Comparison of ENCODE assay signal across 8 cellular contexts in genomic region chr13:49652691-49653305, GRCh38. TPM values are rescaled to one million over a fixed set of nuclear protein-coding genes. Genes with fewer than 3 reads are reported as not detected.
DNase-seq lines count a peak whose midpoint lies in the region; ATAC-seq and TF ChIP-seq lines count a peak whose summit lies in the region.

No MANE protein-coding gene starts in this region.

- peaks cover 0 to 6% of the 10 kb centered on the region in 2 donors for H3K4me1 ChIP-seq in lung (ENCODE audit: control insufficient read depth in 2 of 2, insufficient read depth in 2 of 2, low read length in 2 of 2)

- H3K27me3 ChIP-seq in H7 (ENCODE audit: control insufficient read depth, insufficient read depth, low read length) (no peaks in the 10 kb centered on the region), lung (ENCODE audit: control insufficient read depth, insufficient read depth) (no peaks in the 10 kb centered on the region)

- H3K4me3 Mint-ChIP-seq in MCF 10A (ENCODE audit: unreplicated experiment) = no peak overlapping the region

- H3K4me1 Mint-ChIP-seq in MCF 10A (ENCODE audit: insufficient read depth, unreplicated experiment) = no peaks in the 10 kb centered on the region

- peak; percentile 29 for DNase-seq in COR-L47 (lab: John Stamatoyannopoulos, UW)
- DNase-seq in H7 = peak; percentile 86
- peak; percentile 84 for DNase-seq in NCI-H748 (lab: John Stamatoyannopoulos, UW; ENCODE audit: unreplicated experiment)
- DNase-seq in MCF 10A (ENCODE audit: unreplicated experiment) = peak; percentile 59
- DNase-seq in lung (ENCODE audit: low spot score) = no peak
- DNase-seq in coronary artery (ENCODE audit: low spot score) = no peak

- no peaks in the 10 kb centered on the region for H3K9me3 ChIP-seq in lung (ENCODE audit: control insufficient read depth in 2 of 2, insufficient read depth in 1 of 2, low read length in 1 of 2)

- intact Hi-C loops in MCF 10A (cut with micrococcal nuclease) = loop anchor here (1.0 to 5.0 kb wide), 2 partner anchors 196 to 1420 kb away; no protein-coding TSS in a partner anchor

- H3K27ac ChIP-seq in lung (ENCODE audit: low read depth in 1 of 2, low read length in 1 of 2) (no peak overlapping the region), coronary artery (no peak overlapping the region)

- H3K27me3 Mint-ChIP-seq in MCF 10A (ENCODE audit: insufficient read depth, unreplicated experiment) = no peaks in the 10 kb centered on the region

- H3K36me3 Mint-ChIP-seq in MCF 10A (ENCODE audit: insufficient read depth, unreplicated experiment) = peaks cover 39% of the 10 kb centered on the region

- H3K36me3 ChIP-seq in H7 (replicated peaks; ENCODE audit: control insufficient read depth, insufficient read depth, low read length) = no peaks in the 10 kb centered on the region
- H3K36me3 ChIP-seq in lung (ENCODE audit: control insufficient read depth in 2 of 2, insufficient read depth in 2 of 2, low read length in 2 of 2) = no peaks in the 10 kb centered on the region

- POLR2A ChIA-PET in MCF 10A (lab: Yijun Ruan, JAX) = interaction anchor here (0.6 kb wide), 1 partner anchor 12 kb away, joined by 3 read pairs; no protein-coding TSS in a partner anchor

- H3K27ac Mint-ChIP-seq in MCF 10A (ENCODE audit: low read depth, unreplicated experiment) = no peak overlapping the region

- no TSS peak for BruUV-seq in MCF 10A (replicated peaks; lab: Mats Ljungman, UMichigan)

- peak; percentile 34 for TF ChIP-seq CTCF in MCF 10A (IDR thresholded peaks at IDR 0.05; ENCODE audit: unreplicated experiment)
- peak; percentile 7 for TF ChIP-seq CTCF in lung (IDR thresholded peaks at IDR 0.05; ENCODE audit: control extremely low read depth, extremely low read depth)
- no peak for TF ChIP-seq CTCF in coronary artery (IDR thresholded peaks at IDR 0.05)

- CTCF ChIA-PET in MCF 10A (lab: Yijun Ruan, JAX) = interaction anchor here (0.7 to 1.5 kb wide), 3 partner anchors 136 to 138 kb away, joined by 3 to 4 read pairs (median 4); no protein-coding TSS in a partner anchor

- H3K9me3 Mint-ChIP-seq in MCF 10A (ENCODE audit: unreplicated experiment) = no peaks in the 10 kb centered on the region

- H3K4me3 ChIP-seq in H7 (ENCODE audit: insufficient read depth, low read depth, low read length) (no peak overlapping the region), lung (no peak overlapping the region), coronary artery (no peak overlapping the region)

- 48 to 66% methylated on average over 11 of the region's 11 CpGs for whole genome bisulfite sequencing in lung, 2 donors

- ATAC-seq in lung (ENCODE audit: insufficient read depth, low FRiP score) (no peak), HG02588 (IDR thresholded peaks at IDR 0.05; ENCODE audit: unreplicated experiment) (no peak), HG03457 (IDR thresholded peaks at IDR 0.05; ENCODE audit: unreplicated experiment) (no peak)

RNA-seq across cellular contexts. Expression of gene ARL11, which starts 24.5 kb away (rescaled TPM):
- total RNA-seq in H7 (2014; rRNA removed; shearing (Covaris generic)) = 0.17 and 0.37 TPM in 2 replicates
- total RNA-seq in MCF 10A (2022) (not detected in 2 replicates), lung (1 to 10 TPM; 1.1 to 5.8 TPM)
- polyA plus RNA-seq in lung = 1 to 10 TPM; 3.0 to 8.9 TPM

RNA-seq across cellular contexts. Expression of gene EBPL, which starts 38.5 kb away (rescaled TPM):
- 70.2 and 85.5 TPM in 2 replicates for total RNA-seq in H7 (2014; rRNA removed; shearing (Covaris generic))
- total RNA-seq in MCF 10A (2022) (90.1 and 121 TPM in 2 replicates), lung (10 to 100 TPM; 60.5 to 74.5 TPM)
- 10 to 100 TPM; 65.7 to 92.7 TPM for polyA plus RNA-seq in lung

Comparison
In these comparisons a context has a peak if more than half of its experiments do, and no peak if none do; other contexts are left out.
1. DNase-seq: peak in COR-L47 (single experiment), H7 (single experiment), NCI-H748 (single experiment) and MCF 10A (single experiment); none in lung (single experiment) and coronary artery (single experiment).